21 cellular contexts compared by ENCODE assay signal in the genomic region with DNA sequence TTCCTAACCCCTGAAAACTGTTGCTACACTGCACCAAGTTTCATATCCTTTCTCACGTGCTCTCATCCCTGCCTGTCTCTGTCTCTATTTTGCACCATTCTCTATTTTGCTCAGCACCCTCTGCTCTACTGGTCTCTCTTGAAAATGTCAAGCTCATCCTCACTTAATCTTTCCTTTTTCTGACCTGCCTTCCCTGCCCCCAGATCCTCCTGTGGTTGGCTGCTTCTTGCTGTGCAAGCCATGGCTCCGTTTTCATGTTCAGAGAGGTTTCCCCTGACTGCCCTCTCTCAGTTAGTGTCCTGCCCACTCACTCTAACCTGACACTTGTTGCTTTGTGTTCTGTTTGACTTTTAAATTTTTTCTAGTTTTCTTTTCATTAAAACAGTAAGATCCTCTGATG. TPM values are rescaled to one million over a fixed set of nuclear protein-coding genes. Genes with fewer than 3 reads are reported as not detected.
DNase-seq lines count a peak whose midpoint lies in the region; ATAC-seq and TF ChIP-seq lines count a peak whose summit lies in the region.
"Had no signal": no experiment of that assay in that cellular context is flagged by ENCODE, and none has a peak within 500 bp of the region (broad histone marks: within the 10 kb centered on the region; RNA-seq: fewer than 3 reads in every experiment).

No MANE protein-coding gene starts in this region.

- BruUV-seq in MCF 10A (replicated peaks; lab: Mats Ljungman, UMichigan): no TSS peak
- BruUV-seq in mammary epithelial cell (replicated peaks; lab: Mats Ljungman, UMichigan): no TSS peak

- H3K9me3 ChIP-seq in mammary epithelial cell (replicated peaks; ENCODE audit: insufficient read depth, low read length) (no peaks in the 10 kb centered on the region), endodermal cell (ENCODE audit: control insufficient read depth, low read length) (no peaks in the 10 kb centered on the region)
- H3K9me3 ChIP-seq: BLaER1 had no signal

- peaks cover 9% of the 10 kb centered on the region for H3K4me1 ChIP-seq in mammary epithelial cell (ENCODE audit: insufficient read depth, low read length)
- H3K4me1 ChIP-seq in endodermal cell (ENCODE audit: control insufficient read depth, insufficient read depth, low read length): peaks cover 9% of the 10 kb centered on the region

- dilution Hi-C loops in mammary epithelial cell (cut with HindIII; ENCODE audit: low sequenced_read_pairs): no loop called here

- no peak overlapping the region for H3K27ac ChIP-seq in mammary epithelial cell (ENCODE audit: insufficient read depth, low read depth, low read length)
- H3K27ac ChIP-seq in endodermal cell (ENCODE audit: low read depth, low read length): no peak overlapping the region
- H3K27ac ChIP-seq: BLaER1, RWPE1 had no signal

- ATAC-seq in GM19455 (IDR thresholded peaks at IDR 0.05; ENCODE audit: unreplicated experiment): no peak

- H3K4me3 ChIP-seq in mammary epithelial cell (replicated peaks in 1 of 3; ENCODE audit: insufficient read depth in 1 of 3, low read depth in 2 of 3, low read length in 3 of 3): no peak overlapping the region
- peak overlapping the region; percentile 9 for H3K4me3 ChIP-seq in endodermal cell (ENCODE audit: low read length)
- H3K4me3 ChIP-seq: BLaER1 had no signal

- in situ Hi-C loops in mammary epithelial cell (cut with MboI; ENCODE audit: low sequenced_read_pairs in 2 of 2): no loop called here

- 92% methylated on average over 2 of the region's 2 CpGs for WGBS in mammary epithelial cell (ENCODE audit: low coverage, missing lambda C conversion rate)
- WGBS in endodermal cell (ENCODE audit: insufficient coverage in 1 of 2, insufficient read length in 1 of 2), 2 experiments: 87 to 100% methylated on average over 2 of the region's 2 CpGs

- H3K79me2 ChIP-seq in mammary epithelial cell (ENCODE audit: insufficient read depth, low read length): peaks cover 15% of the 10 kb centered on the region

- peaks cover 32% of the 10 kb centered on the region for H3K36me3 ChIP-seq in mammary epithelial cell (ENCODE audit: insufficient read depth, low read length)
- peaks cover 85% of the 10 kb centered on the region for H3K36me3 ChIP-seq in endodermal cell (ENCODE audit: control insufficient read depth, insufficient read depth, low read length)

- H3K9ac ChIP-seq in mammary epithelial cell (ENCODE audit: insufficient read depth, low read length) (no peak overlapping the region), endodermal cell (ENCODE audit: extremely low read depth, low read length, poor library complexity, severe bottlenecking) (peak overlapping the region; percentile 11)
- H3K9ac ChIP-seq: BLaER1 had no signal

- intact Hi-C loops in activated CD4-positive, alpha-beta T cell treated with anti-CD3 and anti-CD28 coated beads, Interleukin-2, amount 10 ng/mL, durations not matched to agents 24 days and 14 days (cut with micrococcal nuclease): loop anchor here (10.0 kb wide), 2 partner anchors 407 to 1607 kb away; a partner anchor contains a TSS
- intact Hi-C loops in MCF 10A (cut with micrococcal nuclease): no loop called here
- intact Hi-C loops in mammary epithelial cell (cut with micrococcal nuclease): no loop called here

- H3K27me3 ChIP-seq in mammary epithelial cell (ENCODE audit: insufficient read depth, low read length) (no peaks in the 10 kb centered on the region), endodermal cell (ENCODE audit: control insufficient read depth, insufficient read depth, low read length, poor library complexity, severe bottlenecking) (no peaks in the 10 kb centered on the region)
- H3K27me3 ChIP-seq: BLaER1 had no signal

- POLR2A ChIA-PET in MCF 10A (lab: Yijun Ruan, JAX): interaction anchor here (0.6 kb wide), 1 partner anchor 708 kb away, joined by 3 read pairs; no protein-coding TSS in a partner anchor

- H3K36me3 Mint-ChIP-seq in activated CD4-positive, alpha-beta T cell treated with anti-CD3 and anti-CD28 coated beads, Interleukin-2, amount 10 ng/mL, durations not matched to agents 24 days and 14 days (ENCODE audit: low read depth): peaks cover 65% of the 10 kb centered on the region
- H3K36me3 Mint-ChIP-seq in MCF 10A (ENCODE audit: insufficient read depth, unreplicated experiment): peaks cover 89% of the 10 kb centered on the region
- peaks cover 63% of the 10 kb centered on the region for H3K36me3 Mint-ChIP-seq in endodermal cell (ENCODE audit: low read depth)

- no peak overlapping the region for H2AFZ ChIP-seq in mammary epithelial cell (ENCODE audit: low read depth, low read length)

- H4K20me1 ChIP-seq in mammary epithelial cell (ENCODE audit: insufficient read depth, low read length): no peaks in the 10 kb centered on the region

- peak overlapping the region; percentile 19 for H3K27ac Mint-ChIP-seq in activated CD4-positive, alpha-beta T cell treated with anti-CD3 and anti-CD28 coated beads, Interleukin-2, amount 10 ng/mL, durations not matched to agents 24 days and 14 days
- H3K27ac Mint-ChIP-seq in MCF 10A (ENCODE audit: low read depth, unreplicated experiment): peak overlapping the region; percentile 8
- H3K27ac Mint-ChIP-seq in endodermal cell: peak overlapping the region; percentile 1
- H3K27ac Mint-ChIP-seq: HFFc6 had no signal

- TF ChIP-seq CTCF in MCF 10A (IDR thresholded peaks at IDR 0.05; ENCODE audit: unreplicated experiment): no peak
- no peak for TF ChIP-seq CTCF in mammary epithelial cell (conservative IDR thresholded peaks at IDR 0.05 in 1 of 2, IDR thresholded peaks at IDR 0.05 in 1 of 2; ENCODE audit: extremely low read depth in 1 of 2, insufficient read depth in 1 of 2, low read depth in 1 of 2, low read length in 2 of 2)
- no peak for TF ChIP-seq CTCF in endodermal cell (conservative IDR thresholded peaks at IDR 0.05)

- no peaks in the 10 kb centered on the region for H3K9me3 Mint-ChIP-seq in activated CD4-positive, alpha-beta T cell treated with anti-CD3 and anti-CD28 coated beads, Interleukin-2, amount 10 ng/mL, durations not matched to agents 24 days and 14 days
- H3K9me3 Mint-ChIP-seq in MCF 10A (ENCODE audit: unreplicated experiment) (no peaks in the 10 kb centered on the region), endodermal cell (no peaks in the 10 kb centered on the region)
- H3K9me3 Mint-ChIP-seq: HFFc6 had no signal

- DNase-seq in activated CD4-positive, alpha-beta T cell treated with anti-CD3 and anti-CD28 coated beads, Interleukin-2, amount 10 ng/mL, durations not matched to agents 24 days and 14 days: no peak
- DNase-seq in activated CD4-positive, alpha-beta T cell treated with anti-CD3 and anti-CD28 coated beads, Interleukin-2, amount 50 U/mL, for 4 hours: no peak
- DNase-seq in MCF 10A (ENCODE audit: unreplicated experiment): no peak
- DNase-seq in mammary epithelial cell: no peak
- no peak for DNase-seq in endodermal cell
- DNase-seq in NCI-H146 (lab: John Stamatoyannopoulos, UW): no peak
- no peak for DNase-seq in NK-92 (lab: John Stamatoyannopoulos, UW; ENCODE audit: unreplicated experiment)
- DNase-seq: 8988T, COR-L47, DMS153, EL, HFFc6, KBM-7, NCI-H1092, NCI-H1694 treated with DMSO at 0.1 percent for 48 hours, NCI-H345, NCI-H526 treated with DMSO at 0.1 percent for 48 hours had no signal

- H3K4me3 Mint-ChIP-seq in activated CD4-positive, alpha-beta T cell treated with anti-CD3 and anti-CD28 coated beads, Interleukin-2, amount 10 ng/mL, durations not matched to agents 24 days and 14 days: no peak overlapping the region
- H3K4me3 Mint-ChIP-seq in MCF 10A (ENCODE audit: unreplicated experiment) (no peak overlapping the region), endodermal cell (no peak overlapping the region)
- H3K4me3 Mint-ChIP-seq: HFFc6 had no signal

- CTCF ChIA-PET in MCF 10A (lab: Yijun Ruan, JAX) (interaction anchor here (0.5 to 0.7 kb wide), 2 partner anchors 8 to 11 kb away, joined by 3 read pairs; no protein-coding TSS in a partner anchor), mammary epithelial cell (lab: Charles Lee; ENCODE audit: low non-redundant PET) (no interaction called here)

- peaks cover 24% of the 10 kb centered on the region for H3K4me1 Mint-ChIP-seq in activated CD4-positive, alpha-beta T cell treated with anti-CD3 and anti-CD28 coated beads, Interleukin-2, amount 10 ng/mL, durations not matched to agents 24 days and 14 days
- H3K4me1 Mint-ChIP-seq in MCF 10A (ENCODE audit: insufficient read depth, unreplicated experiment) (peaks cover 19% of the 10 kb centered on the region), endodermal cell (peaks cover 11% of the 10 kb centered on the region)

- no peak overlapping the region for H3K4me2 ChIP-seq in mammary epithelial cell (ENCODE audit: insufficient read depth, low read depth, low read length)
- H3K4me2 ChIP-seq: BLaER1 had no signal

- H3K27me3 Mint-ChIP-seq in activated CD4-positive, alpha-beta T cell treated with anti-CD3 and anti-CD28 coated beads, Interleukin-2, amount 10 ng/mL, durations not matched to agents 24 days and 14 days: no peaks in the 10 kb centered on the region
- H3K27me3 Mint-ChIP-seq in MCF 10A (ENCODE audit: insufficient read depth, unreplicated experiment): no peaks in the 10 kb centered on the region
- H3K27me3 Mint-ChIP-seq in endodermal cell (ENCODE audit: insufficient read depth): no peaks in the 10 kb centered on the region

RNA-seq across cellular contexts. Expression of a gene that starts 6.0 kb away (rescaled TPM):
- total RNA-seq in activated CD4-positive, alpha-beta T cell treated with anti-CD3 and anti-CD28 coated beads, Interleukin-2, amount 10 ng/mL, durations not matched to agents 24 days and 14 days: 16.0 and 16.8 TPM in 2 replicates
- 25.4 and 28.7 TPM in 2 replicates for total RNA-seq in MCF 10A (2022)
- total RNA-seq in mammary epithelial cell: 10 to 100 TPM; 13.5 to 24.9 TPM
- 5.0 TPM for polyA plus RNA-seq in mammary epithelial cell
- polyA minus RNA-seq in mammary epithelial cell: 1.2 TPM
- 10 to 100 TPM; 18.7 to 20.1 TPM for total RNA-seq in endodermal cell
- polyA plus RNA-seq in endodermal cell (2013, experiment 1 of 2): 20.8 TPM
- 16.6 TPM for polyA plus RNA-seq in endodermal cell (2013, experiment 2 of 2)

RNA-seq across cellular contexts. Expression of a gene that starts 17.4 kb away (rescaled TPM):
- 0.19 and 0.28 TPM in 2 replicates for total RNA-seq in activated CD4-positive, alpha-beta T cell treated with anti-CD3 and anti-CD28 coated beads, Interleukin-2, amount 10 ng/mL, durations not matched to agents 24 days and 14 days
- total RNA-seq in MCF 10A (2022) (0.15 TPM in 1 of 2 replicates, not detected in the other), mammary epithelial cell (under 1 TPM; 0.12 to 0.17 TPM), endodermal cell (not detected)
- polyA plus RNA-seq in mammary epithelial cell: not detected
- polyA minus RNA-seq in mammary epithelial cell: not detected
- polyA plus RNA-seq in endodermal cell (2013, experiment 1 of 2): not detected
- not detected for polyA plus RNA-seq in endodermal cell (2013, experiment 2 of 2)
- total RNA-seq: H1, HFFc6 had no signal
- polyA plus RNA-seq: H1 had no signal
